1 cellular context compared by ENCODE assay signal in the genomic region with DNA sequence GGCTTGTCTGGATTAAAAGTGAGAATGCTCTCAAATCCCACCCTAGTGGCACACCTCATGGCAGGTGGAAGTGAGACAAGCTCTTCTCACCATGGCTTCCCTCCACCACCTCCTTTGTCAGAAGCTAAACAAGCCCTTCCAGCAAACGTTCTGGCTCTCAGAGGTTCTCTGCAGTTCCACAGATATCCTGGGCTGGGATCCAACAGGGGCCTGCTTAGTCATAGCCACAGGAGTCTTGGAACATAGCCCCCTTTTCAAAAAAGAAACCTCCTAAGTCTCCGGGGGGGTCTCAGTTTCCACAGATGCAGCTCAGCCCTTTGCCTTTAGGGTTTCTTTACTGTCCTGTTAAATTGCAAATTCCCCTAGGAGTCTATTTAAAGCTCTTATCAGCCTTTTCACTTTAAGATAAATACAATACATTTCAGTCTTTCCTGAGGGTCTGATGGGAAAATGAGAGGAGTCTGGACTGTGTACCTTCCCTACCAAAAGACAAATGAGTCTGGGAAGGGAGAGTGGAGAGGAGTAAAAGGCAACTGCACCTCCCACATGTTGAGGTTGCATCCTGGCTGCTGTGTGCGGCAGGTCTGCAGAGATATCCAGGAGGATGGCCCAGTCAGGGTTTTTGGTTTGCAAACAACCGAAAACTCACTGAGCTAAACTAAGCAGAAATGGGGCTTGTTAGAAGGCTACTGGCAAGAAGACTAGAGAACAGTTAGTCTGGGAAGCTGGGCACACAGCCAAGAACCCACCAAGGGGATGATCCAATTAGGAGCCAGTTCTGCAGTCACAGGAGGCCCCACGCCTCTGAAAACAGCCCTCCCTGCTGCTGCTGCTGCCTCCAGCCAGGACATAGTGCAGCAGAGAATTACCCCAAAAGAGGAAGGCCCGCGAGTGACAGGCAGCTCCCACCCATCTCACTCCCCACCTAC.
TF ChIP-seq lines count a peak whose summit lies in the region.

No MANE protein-coding gene starts in this region.

TF ChIP-seq in IMR-90, 13 proteins besides CTCF, POLR2A, EP300 and RAD21:
- TF ChIP-seq, protein P1, sequence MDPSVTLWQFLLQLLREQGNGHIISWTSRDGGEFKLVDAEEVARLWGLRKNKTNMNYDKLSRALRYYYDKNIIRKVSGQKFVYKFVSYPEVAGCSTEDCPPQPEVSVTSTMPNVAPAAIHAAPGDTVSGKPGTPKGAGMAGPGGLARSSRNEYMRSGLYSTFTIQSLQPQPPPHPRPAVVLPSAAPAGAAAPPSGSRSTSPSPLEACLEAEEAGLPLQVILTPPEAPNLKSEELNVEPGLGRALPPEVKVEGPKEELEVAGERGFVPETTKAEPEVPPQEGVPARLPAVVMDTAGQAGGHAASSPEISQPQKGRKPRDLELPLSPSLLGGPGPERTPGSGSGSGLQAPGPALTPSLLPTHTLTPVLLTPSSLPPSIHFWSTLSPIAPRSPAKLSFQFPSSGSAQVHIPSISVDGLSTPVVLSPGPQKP (IDR thresholded peaks at IDR 0.05; ENCODE audit: borderline replicate concordance, low read depth, low read length), result no peak
- no peak for TF ChIP-seq CHD1 (IDR thresholded peaks at IDR 0.05; ENCODE audit: low read depth, low read length)
- no peak for TF ChIP-seq CEBPB (IDR thresholded peaks at IDR 0.05; ENCODE audit: low read depth, low read length)
- TF ChIP-seq BHLHE40 (IDR thresholded peaks at IDR 0.05; ENCODE audit: low read depth, low read length), result no peak
- no peak for TF ChIP-seq MAFK (IDR thresholded peaks at IDR 0.05; ENCODE audit: low read depth, low read length)
- TF ChIP-seq NFE2L2 (IDR thresholded peaks at IDR 0.05; ENCODE audit: low read depth, low read length), result no peak
- TF ChIP-seq MAZ (IDR thresholded peaks at IDR 0.05; ENCODE audit: borderline replicate concordance, low read depth, low read length), result no peak
- TF ChIP-seq SMC3 (IDR thresholded peaks at IDR 0.05; ENCODE audit: low read depth, low read length), result no peak
- TF ChIP-seq MXI1 (IDR thresholded peaks at IDR 0.05; ENCODE audit: borderline replicate concordance, low read depth, low read length), result no peak
- TF ChIP-seq RCOR1 (IDR thresholded peaks at IDR 0.05; ENCODE audit: insufficient replicate concordance, low read length), result no peak
- TF ChIP-seq FOS (IDR thresholded peaks at IDR 0.05; ENCODE audit: low read depth, low read length), result no peak
- no peak for TF ChIP-seq USF2 (IDR thresholded peaks at IDR 0.05; ENCODE audit: low read depth, low read length)
- TF ChIP-seq RFX5 (IDR thresholded peaks at IDR 0.05; ENCODE audit: low read depth, low read length), result no peak
TF ChIP-seq in IMR-90: peak in this region for 0.
